22 cellular contexts compared by ENCODE assay signal in the genomic region with DNA sequence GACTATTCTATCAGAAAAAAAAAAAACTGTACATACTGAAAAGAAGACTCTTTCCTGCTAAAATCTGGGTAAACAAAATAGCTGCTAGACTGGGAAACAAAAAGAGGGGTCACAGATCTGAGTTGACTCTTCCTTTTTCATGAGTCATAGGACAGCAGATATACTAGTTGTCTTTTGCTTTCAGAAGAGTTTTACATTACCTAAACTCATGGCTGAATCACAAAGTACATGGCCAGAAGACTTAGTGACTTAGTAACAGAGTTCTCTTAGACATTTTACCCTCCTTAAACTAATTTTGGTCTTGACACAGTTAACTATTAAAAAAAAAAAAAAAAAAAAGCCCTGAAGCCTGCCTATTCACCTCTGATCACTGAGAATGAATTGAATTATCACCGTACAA.
"Had no signal": no experiment of that assay in that cellular context is flagged by ENCODE, and none has a peak within 500 bp of the region (broad histone marks: within the 10 kb centered on the region; RNA-seq: fewer than 3 reads in every experiment).

No MANE protein-coding gene starts in this region.

- H3K9me3 ChIP-seq: gastroesophageal sphincter, mucosa of descending colon, pancreas, sigmoid colon, thoracic aorta had no signal

- DNase-seq: dorsolateral prefrontal cortex; effector CD8-positive, alpha-beta T cell; glutamatergic neuron; mammary epithelial cell; mucosa of descending colon; naive thymus-derived CD8-positive, alpha-beta T cell; nucleus accumbens; pancreas; psoas muscle; sigmoid colon; stimulated activated naive CD4-positive, alpha-beta T cell; stomach; substantia nigra; transverse colon had no signal

- ATAC-seq: gastroesophageal sphincter; left lobe of liver; mucosa of descending colon; naive thymus-derived CD8-positive, alpha-beta T cell; pancreas; psoas muscle had no signal

- H3K27ac ChIP-seq: coronary artery, esophagus muscularis mucosa, gastroesophageal sphincter, pancreas, psoas muscle, sigmoid colon, skin epidermis, stomach, thoracic aorta, transverse colon had no signal

- H3K4me1 ChIP-seq: esophagus muscularis mucosa, gastroesophageal sphincter, pancreas, psoas muscle, sigmoid colon, stomach, transverse colon had no signal

- H3K4me3 ChIP-seq: coronary artery, dorsolateral prefrontal cortex, esophagus muscularis mucosa, gastroesophageal sphincter, mucosa of descending colon, pancreas, psoas muscle, sigmoid colon, skin epidermis, stomach, thoracic aorta, transverse colon had no signal

- H3K27me3 ChIP-seq: esophagus muscularis mucosa, gastroesophageal sphincter, pancreas, sigmoid colon, stomach, transverse colon had no signal

- H3K36me3 ChIP-seq: esophagus muscularis mucosa, gastroesophageal sphincter, pancreas, sigmoid colon, stomach, thoracic aorta, transverse colon had no signal

- FAIRE-seq: endometrium, keratinocyte, pancreas had no signal
